ENCODE assay signal across 24 cellular contexts in genomic region chr4:147964519-147964918, GRCh38.
A peak's percentile ranks its signal among the peaks of the same experiment; 100 is the strongest.
DNase-seq lines count a peak whose midpoint lies in the region; ATAC-seq and TF ChIP-seq lines count a peak whose summit lies in the region.
"Had no signal": no experiment of that assay in that cellular context is flagged by ENCODE, and none has a peak within 500 bp of the region (broad histone marks: within the 10 kb centered on the region; RNA-seq: fewer than 3 reads in every experiment).

No MANE protein-coding gene starts in this region.

- no peak overlapping the region for H3K4me2 ChIP-seq in mesenchymal stem cell (ENCODE audit: low read length, poor library complexity, severe bottlenecking)

- no peak overlapping the region for H2BK12ac ChIP-seq in mesenchymal stem cell (ENCODE audit: low read length in 2 of 2)

- H3K4me1 Mint-ChIP-seq in type B pancreatic cell (ENCODE audit: unreplicated experiment): peaks cover 9% of the 10 kb centered on the region
- H3K4me1 Mint-ChIP-seq: B cell had no signal

- no peak overlapping the region for H2BK5ac ChIP-seq in mesenchymal stem cell (ENCODE audit: low read depth, low read length, poor library complexity, severe bottlenecking)

- H2AK5ac ChIP-seq in mesenchymal stem cell (ENCODE audit: low read length, severe bottlenecking): no peak overlapping the region

- no peak overlapping the region for H3K18ac ChIP-seq in mesenchymal stem cell (ENCODE audit: low read depth in 1 of 2, low read length in 2 of 2)

- H3K9me3 ChIP-seq in mesenchymal stem cell (ENCODE audit: control insufficient read depth, low read length) (no peaks in the 10 kb centered on the region), upper lobe of left lung (no peaks in the 10 kb centered on the region)
- H3K9me3 ChIP-seq: Caco-2, SJSA1 had no signal

- no peak overlapping the region for H4K8ac ChIP-seq in mesenchymal stem cell (ENCODE audit: low read length)

- H3K4me3 Mint-ChIP-seq in type B pancreatic cell: no peak overlapping the region
- H3K4me3 Mint-ChIP-seq: B cell; CD8-positive, alpha-beta T cell had no signal

- peak overlapping the region; percentile 30; the same call in 1 of the 2 replicates for H3K27ac ChIP-seq in VCaP
- no peak overlapping the region for H3K27ac ChIP-seq in mesenchymal stem cell (ENCODE audit: low read length, poor library complexity, severe bottlenecking)
- no peak overlapping the region for H3K27ac ChIP-seq in upper lobe of left lung
- H3K27ac ChIP-seq in foreskin keratinocyte: no peak overlapping the region
- H3K27ac ChIP-seq: C4-2B, SJSA1 had no signal

- no peak for ATAC-seq in GM21381 (IDR thresholded peaks at IDR 0.05; ENCODE audit: unreplicated experiment)
- no peak for ATAC-seq in upper lobe of left lung (ENCODE audit: low FRiP score in 2 of 2)
- no peak for ATAC-seq in foreskin keratinocyte
- ATAC-seq: CD8-positive, alpha-beta T cell; HepG2; K562 had no signal

- H3K9me3 Mint-ChIP-seq in type B pancreatic cell: no peaks in the 10 kb centered on the region
- H3K9me3 Mint-ChIP-seq: CD8-positive, alpha-beta T cell had no signal

- H2BK120ac ChIP-seq in mesenchymal stem cell (ENCODE audit: low read depth, low read length): no peak overlapping the region

- H3K23ac ChIP-seq in mesenchymal stem cell (ENCODE audit: low read length in 2 of 2): no peak overlapping the region

- peaks cover 22% of the 10 kb centered on the region for H3K36me3 Mint-ChIP-seq in type B pancreatic cell

- no peaks in the 10 kb centered on the region for H3K27me3 Mint-ChIP-seq in type B pancreatic cell
- H3K27me3 Mint-ChIP-seq: B cell had no signal

- no peak overlapping the region for H3K9ac ChIP-seq in mesenchymal stem cell (ENCODE audit: low read length)

- no peak overlapping the region for H2BK15ac ChIP-seq in mesenchymal stem cell (ENCODE audit: low read depth, poor library complexity, severe bottlenecking)

- no peak overlapping the region for H3K4me3 ChIP-seq in choroid plexus epithelial cell (ENCODE audit: low read depth, low read length)
- no peak overlapping the region for H3K4me3 ChIP-seq in mesenchymal stem cell (ENCODE audit: insufficient read depth in 1 of 2, low read depth in 1 of 2, low read length in 2 of 2)
- H3K4me3 ChIP-seq in upper lobe of left lung: no peak overlapping the region
- H3K4me3 ChIP-seq: K562, SJSA1 had no signal

- H4K91ac ChIP-seq in mesenchymal stem cell (ENCODE audit: low read length): no peak overlapping the region

- no peak overlapping the region for H3K4ac ChIP-seq in mesenchymal stem cell (ENCODE audit: low read depth in 1 of 2, low read length in 2 of 2)

- DNase-seq in choroid plexus epithelial cell (ENCODE audit: low read depth) (peak; percentile 44), mesenchymal stem cell (peak; percentile 82), type B pancreatic cell (ENCODE audit: extremely low spot score, unreplicated experiment) (no peak), upper lobe of left lung (no peak), foreskin keratinocyte (no peak)
- no peak for DNase-seq in activated T-cell treated with anti-CD3 and anti-CD28 coated beads, Interleukin-2, amount 50 U/mL, for 1 hour
- DNase-seq: CD8-positive, alpha-beta T cell; Kasumi-1; NCI-H1092 treated with DMSO at 0.1 percent for 48 hours; NCI-H1436; NCI-H187; NCI-H446; NCI-H524 treated with DMSO at 0.1 percent for 48 hours; NCI-H774; Right ventricle myocardium superior; RPMI8226 had no signal

- no peak for TF ChIP-seq CTCF in VCaP (conservative IDR thresholded peaks at IDR 0.05)
- no peak for TF ChIP-seq CTCF in choroid plexus epithelial cell (conservative IDR thresholded peaks at IDR 0.05; ENCODE audit: low read depth, low read length)
- TF ChIP-seq CTCF in type B pancreatic cell (conservative IDR thresholded peaks at IDR 0.05): no peak
- no peak for TF ChIP-seq CTCF in upper lobe of left lung (IDR thresholded peaks at IDR 0.05)
- TF ChIP-seq CTCF in foreskin keratinocyte (conservative IDR thresholded peaks at IDR 0.05): no peak

- H3K27me3 ChIP-seq in mesenchymal stem cell (ENCODE audit: control insufficient read depth in 1 of 2, insufficient read depth in 1 of 2, low read length in 2 of 2) (no peaks in the 10 kb centered on the region), upper lobe of left lung (no peaks in the 10 kb centered on the region), foreskin keratinocyte (no peaks in the 10 kb centered on the region)
- H3K27me3 ChIP-seq: SJSA1 had no signal

- H3K36me3 ChIP-seq in mesenchymal stem cell (ENCODE audit: control insufficient read depth in 1 of 2, insufficient read depth in 2 of 2, low read depth in 1 of 2, low read length in 2 of 2) (peaks cover 10 to 79% of the 10 kb centered on the region in 2 experiments), upper lobe of left lung (peaks cover 0 to 11% (median 2%) of the 10 kb centered on the region in 4 donors)

- no peak overlapping the region for H3K14ac ChIP-seq in mesenchymal stem cell (ENCODE audit: low read length in 2 of 2)

- no peak for TF ChIP-seq POLR2A in upper lobe of left lung (IDR thresholded peaks at IDR 0.05)

- H3K79me1 ChIP-seq in mesenchymal stem cell (replicated peaks; ENCODE audit: low read length, poor library complexity, severe bottlenecking): peaks cover 4% of the 10 kb centered on the region

- H2AFZ ChIP-seq in mesenchymal stem cell (ENCODE audit: low read depth, low read length): no peak overlapping the region

- 32% methylated on average over 6 of the region's 7 CpGs for WGBS in mesenchymal stem cell
- 76 to 77% methylated on average over 7 of the region's 7 CpGs for WGBS in upper lobe of left lung, 2 donors

- peaks cover 4% of the 10 kb centered on the region for H3K4me1 ChIP-seq in mesenchymal stem cell (ENCODE audit: control insufficient read depth, insufficient read depth, low read depth, low read length)
- H3K4me1 ChIP-seq in upper lobe of left lung: no peaks in the 10 kb centered on the region
- no peaks in the 10 kb centered on the region for H3K4me1 ChIP-seq in foreskin keratinocyte
- H3K4me1 ChIP-seq: SJSA1 had no signal

- peak overlapping the region; percentile 1 for H3K27ac Mint-ChIP-seq in type B pancreatic cell
- H3K27ac Mint-ChIP-seq: B cell; CD8-positive, alpha-beta T cell had no signal

- no peak for TF ChIP-seq EP300 in upper lobe of left lung (IDR thresholded peaks at IDR 0.05)

Comparison
In these comparisons a context has a peak if more than half of its experiments do, and no peak if none do; other contexts are left out.
1. DNase-seq: peak in choroid plexus epithelial cell (single experiment) and mesenchymal stem cell (single experiment); none in type B pancreatic cell (single experiment), upper lobe of left lung (0 of 2), activated T-cell treated with anti-CD3 and anti-CD28 coated beads, Interleukin-2, amount 50 U/mL, for 1 hour (single experiment) and foreskin keratinocyte (0 of 2).